ENCODE assay signal across 22 cellular contexts in genomic region chr7:33650828-33651227, GRCh38.
DNase-seq lines count a peak whose midpoint lies in the region; ATAC-seq and TF ChIP-seq lines count a peak whose summit lies in the region.
"Had no signal": no experiment of that assay in that cellular context is flagged by ENCODE, and none has a peak within 500 bp of the region (broad histone marks: within the 10 kb centered on the region; RNA-seq: fewer than 3 reads in every experiment).

No MANE protein-coding gene starts in this region.

- H3K36me3 ChIP-seq in BJ (ENCODE audit: control insufficient read depth, insufficient read depth, low read length) (no peaks in the 10 kb centered on the region), Loucy (ENCODE audit: insufficient read depth, low read length) (no peaks in the 10 kb centered on the region)
- H3K36me3 ChIP-seq: BE2C, HAP-1 had no signal

- POLR2A ChIA-PET in BJ (lab: Charles Lee) = no interaction called here

- H3K4me2 ChIP-seq in Loucy (ENCODE audit: low read depth, low read length, poor library complexity, severe bottlenecking) = no peak overlapping the region

- CTCF ChIA-PET in BJ (lab: Yijun Ruan, JAX) = interaction anchor here (0.5 kb wide), 1 partner anchor 332 kb away, joined by 5 read pairs; no protein-coding TSS in a partner anchor

- H3K79me2 ChIP-seq in Loucy (ENCODE audit: insufficient read depth, low read length) = no peaks in the 10 kb centered on the region

- H3K27me3 ChIP-seq in BJ (ENCODE audit: control insufficient read depth, insufficient read depth, low read length) (no peaks in the 10 kb centered on the region), Loucy (ENCODE audit: insufficient read depth, low read length, poor library complexity, severe bottlenecking) (no peaks in the 10 kb centered on the region)
- H3K27me3 ChIP-seq: BE2C had no signal

- H3K4me3 ChIP-seq in BJ (ENCODE audit: low read depth, low read length) (no peak overlapping the region), Loucy (ENCODE audit: low read length, poor library complexity, severe bottlenecking) (no peak overlapping the region)
- H3K4me3 ChIP-seq: HAP-1 had no signal

- no peaks in the 10 kb centered on the region for H3K9me3 ChIP-seq in Loucy (ENCODE audit: insufficient read depth, low read depth, low read length)
- H3K9me3 ChIP-seq: BE2C, HAP-1 had no signal

- no peaks in the 10 kb centered on the region for H3K9me2 ChIP-seq in Loucy (replicated peaks; ENCODE audit: low read depth, low read length)

- no peaks in the 10 kb centered on the region for H3F3A ChIP-seq in Loucy (ENCODE audit: low read depth)

- DNase-seq in BJ (ENCODE audit: low read depth) (peak; percentile 61), fibroblast of gingiva (ENCODE audit: low read depth) (peak; percentile 77), sciatic nerve (ENCODE audit: low spot score) (no peak), GM13976 (ENCODE audit: low spot score) (no peak), NCI-H748 (lab: John Stamatoyannopoulos, UW; ENCODE audit: unreplicated experiment) (no peak), NCI-H146 (lab: John Stamatoyannopoulos, UW) (no peak)
- DNase-seq: BE2C; CD4-positive, alpha-beta T cell; EL; Karpas-422; MM.1S; NCI-H1092; NCI-H1436 treated with DMSO at 0.1 percent for 48 hours; NCI-H2029 treated with DMSO at 0.1 percent for 48 hours; NCI-H446 treated with DMSO at 0.1 percent for 48 hours; NCI-H69; OCI-M1; SHP77 treated with DMSO at 0.1 percent for 48 hours; T-helper 1 cell had no signal

- 0 out of 2 replicates have a peak overlapping the region, but pooled peaks have one; percentile 44 for H2AFZ ChIP-seq in Loucy (ENCODE audit: low read length)

- in situ Hi-C loops in GM13976 (cut with MboI; ENCODE audit: low sequenced_read_pairs, unreplicated experiment) = no loop called here

- TF ChIP-seq CTCF in BJ (IDR thresholded peaks at IDR 0.05; ENCODE audit: insufficient read depth, low read depth, low read length) (no peak), Loucy (conservative IDR thresholded peaks at IDR 0.05; ENCODE audit: low read length) (no peak), GM13976 (IDR thresholded peaks at IDR 0.05; ENCODE audit: borderline replicate concordance, control extremely low read depth, extremely low read depth, insufficient read depth, missing control alignments) (no peak)

- intact Hi-C loops in sciatic nerve (cut with DNase I) = no loop called here

- no peaks in the 10 kb centered on the region for H4K20me1 ChIP-seq in Loucy (ENCODE audit: insufficient read depth, low read length, poor library complexity, severe bottlenecking)

- peaks cover 20% of the 10 kb centered on the region for H3K4me1 ChIP-seq in Loucy (ENCODE audit: insufficient read depth, low read length, poor library complexity, severe bottlenecking)
- H3K4me1 ChIP-seq: BE2C had no signal

- no peak overlapping the region for H3K9ac ChIP-seq in Loucy (ENCODE audit: low read depth, low read length, poor library complexity, severe bottlenecking)

- ATAC-seq in sciatic nerve (peak; percentile 69), HG02623 (IDR thresholded peaks at IDR 0.05; ENCODE audit: unreplicated experiment) (no peak)

Comparison
In these comparisons a context has a peak if more than half of its experiments do, and no peak if none do; other contexts are left out.
1. DNase-seq: peak in BJ (single experiment) and fibroblast of gingiva (single experiment); none in sciatic nerve (single experiment), GM13976 (single experiment), NCI-H748 (single experiment) and NCI-H146 (single experiment).